In the genomic region with DNA sequence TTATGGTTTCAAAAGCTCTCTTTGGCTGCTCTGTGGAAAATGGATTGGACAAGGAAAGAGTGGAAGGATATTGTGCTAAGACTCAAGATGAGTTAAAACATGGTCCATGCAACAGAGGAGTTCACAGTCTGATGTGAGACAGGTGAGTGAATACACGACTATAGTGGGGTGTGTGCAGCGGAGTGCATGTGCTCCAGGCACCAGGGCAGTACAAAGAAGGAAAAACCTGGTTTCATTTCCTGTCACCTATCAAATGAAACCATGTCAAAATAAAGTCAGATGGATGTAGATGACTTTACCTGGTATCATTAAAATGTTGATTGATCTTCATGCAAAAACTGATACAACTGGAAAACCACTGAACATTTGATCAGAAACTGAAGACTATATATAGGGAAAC, we compare ENCODE assay signal across 5 cellular contexts.
"Had no signal": no experiment of that assay in that cellular context is flagged by ENCODE, and none has a peak within 500 bp of the region (broad histone marks: within the 10 kb centered on the region; RNA-seq: fewer than 3 reads in every experiment).

No MANE protein-coding gene starts in this region.

- H3K4me2 ChIP-seq: GM23338 had no signal

- ATAC-seq: GM23338, K562 had no signal

- H2AFZ ChIP-seq: GM23338 had no signal

- H3K4me3 ChIP-seq: GM23338, K562 had no signal

- H3K9me3 Mint-ChIP-seq: GM23338, H9 had no signal

- H3K27ac Mint-ChIP-seq: GM23338, H9 had no signal

- H3K4me3 Mint-ChIP-seq: GM23338, H9 had no signal

- DNase-seq: H9, HCEC 1CT, IMR-90 had no signal
